In the genomic region with DNA sequence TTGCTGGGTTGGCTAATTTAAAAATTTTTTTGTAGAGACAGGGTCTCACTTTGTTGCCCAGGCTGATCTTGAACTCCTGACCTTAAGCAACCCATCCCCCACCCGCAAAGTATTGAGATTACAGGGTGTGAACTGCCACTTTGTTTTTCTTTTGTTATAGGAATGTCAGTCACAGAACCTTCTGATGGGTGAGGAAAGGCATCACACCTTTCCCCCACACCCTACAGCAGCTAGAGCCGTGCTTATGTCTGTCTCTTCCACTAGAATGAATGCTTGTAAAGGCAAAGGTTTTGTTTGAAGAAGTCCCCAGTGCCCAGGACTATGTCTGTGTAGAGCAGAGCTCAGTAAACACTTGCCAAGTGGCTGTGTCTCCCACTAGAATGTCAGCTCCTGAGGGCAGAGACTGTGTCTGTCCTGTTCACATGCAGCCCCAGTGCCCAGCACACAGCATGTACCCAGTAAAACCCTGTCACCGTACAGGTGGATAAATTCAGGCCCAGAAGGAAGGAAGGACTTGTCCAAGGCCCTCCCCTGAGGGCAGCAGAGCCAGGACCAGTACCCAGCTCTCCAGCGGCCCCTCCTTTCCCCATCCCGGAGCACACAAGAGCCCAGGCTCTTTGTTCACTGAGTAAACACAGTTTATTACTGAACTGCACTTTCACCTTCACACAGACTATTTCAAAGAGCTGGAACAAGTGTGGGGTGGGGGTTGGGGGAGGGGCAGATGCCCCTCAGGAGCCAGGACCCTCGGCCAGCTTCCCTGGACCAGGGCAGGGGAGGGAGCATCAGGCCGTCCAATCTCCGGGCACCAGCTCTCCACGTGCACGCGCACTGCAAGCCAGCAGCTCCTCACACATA, we compare ENCODE assay signal across 1 cellular context.
A peak's percentile ranks its signal among the peaks of the same experiment; 100 is the strongest.
TF ChIP-seq lines count a peak whose summit lies in the region.

No MANE protein-coding gene starts in this region.

TF ChIP-seq in HEK293, 187 proteins besides CTCF, POLR2A, EP300 and RAD21 (continued from another document):
- TF ChIP-seq INSM2 (tag by site-specific recombination; IDR thresholded peaks at IDR 0.05) (no peak), SP2 (tag by site-specific recombination; IDR thresholded peaks at IDR 0.05) (peak; percentile 42; the same call in 1 of the 2 replicates), ZBTB20 (tag by site-specific recombination; IDR thresholded peaks at IDR 0.05) (peak; percentile 31; the same call in 1 of the 2 replicates), ZFP41 (tag by site-specific recombination; IDR thresholded peaks at IDR 0.05; ENCODE audit: borderline replicate concordance) (no peak), MYNN (tag by site-specific recombination; IDR thresholded peaks at IDR 0.05; ENCODE audit: borderline replicate concordance) (no peak)
- TF ChIP-seq, protein P1, sequence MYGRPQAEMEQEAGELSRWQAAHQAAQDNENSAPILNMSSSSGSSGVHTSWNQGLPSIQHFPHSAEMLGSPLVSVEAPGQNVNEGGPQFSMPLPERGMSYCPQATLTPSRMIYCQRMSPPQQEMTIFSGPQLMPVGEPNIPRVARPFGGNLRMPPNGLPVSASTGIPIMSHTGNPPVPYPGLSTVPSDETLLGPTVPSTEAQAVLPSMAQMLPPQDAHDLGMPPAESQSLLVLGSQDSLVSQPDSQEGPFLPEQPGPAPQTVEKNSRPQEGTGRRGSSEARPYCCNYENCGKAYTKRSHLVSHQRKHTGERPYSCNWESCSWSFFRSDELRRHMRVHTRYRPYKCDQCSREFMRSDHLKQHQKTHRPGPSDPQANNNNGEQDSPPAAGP (tag by site-specific recombination; IDR thresholded peaks at IDR 0.05) = 0 out of 2 replicates have a peak, but pooled peaks have one; percentile 10
- TF ChIP-seq, protein P2, sequence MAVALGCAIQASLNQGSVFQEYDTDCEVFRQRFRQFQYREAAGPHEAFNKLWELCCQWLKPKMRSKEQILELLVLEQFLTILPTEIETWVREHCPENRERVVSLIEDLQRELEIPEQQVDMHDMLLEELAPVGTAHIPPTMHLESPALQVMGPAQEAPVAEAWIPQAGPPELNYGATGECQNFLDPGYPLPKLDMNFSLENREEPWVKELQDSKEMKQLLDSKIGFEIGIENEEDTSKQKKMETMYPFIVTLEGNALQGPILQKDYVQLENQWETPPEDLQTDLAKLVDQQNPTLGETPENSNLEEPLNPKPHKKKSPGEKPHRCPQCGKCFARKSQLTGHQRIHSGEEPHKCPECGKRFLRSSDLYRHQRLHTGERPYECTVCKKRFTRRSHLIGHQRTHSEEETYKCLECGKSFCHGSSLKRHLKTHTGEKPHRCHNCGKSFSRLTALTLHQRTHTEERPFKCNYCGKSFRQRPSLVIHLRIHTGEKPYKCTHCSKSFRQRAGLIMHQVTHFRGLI (tag by site-specific recombination; IDR thresholded peaks at IDR 0.05) = no peak
